Comparison of ENCODE assay signal across 8 cellular contexts in genomic region chr4:163554870-163555465, GRCh38.
DNase-seq lines count a peak whose midpoint lies in the region; ATAC-seq and TF ChIP-seq lines count a peak whose summit lies in the region.
"Had no signal": no experiment of that assay in that cellular context is flagged by ENCODE, and none has a peak within 500 bp of the region (broad histone marks: within the 10 kb centered on the region; RNA-seq: fewer than 3 reads in every experiment).

No MANE protein-coding gene starts in this region.

- no peak overlapping the region for H3K4me2 ChIP-seq in neural progenitor cell

- ATAC-seq in GM19324 (IDR thresholded peaks at IDR 0.05; ENCODE audit: low FRiP score, unreplicated experiment): no peak
- no peak for ATAC-seq in stimulated activated naive CD8-positive, alpha-beta T cell treated with anti-CD3 and anti-CD28 coated beads, Interleukin-15, amount 100 ng/mL, for 72 hours

- peaks cover under 1% of the 10 kb centered on the region for H3K36me3 ChIP-seq in neural progenitor cell

- H3K27ac Mint-ChIP-seq in chondrocyte (ENCODE audit: unreplicated experiment) (no peak overlapping the region), neural progenitor cell (no peak overlapping the region)
- peak overlapping the region in 1 of 2 donors; percentile 54 for H3K27ac Mint-ChIP-seq in stimulated activated naive CD8-positive, alpha-beta T cell treated with anti-CD3 and anti-CD28 coated beads, Interleukin-15, amount 100 ng/mL, for 72 hours

- H3K27me3 Mint-ChIP-seq in chondrocyte (ENCODE audit: low read depth): peaks cover 36% of the 10 kb centered on the region
- H3K27me3 Mint-ChIP-seq in neural progenitor cell (ENCODE audit: insufficient read depth, low read depth): no peaks in the 10 kb centered on the region
- no peaks in the 10 kb centered on the region for H3K27me3 Mint-ChIP-seq in stimulated activated naive CD8-positive, alpha-beta T cell treated with anti-CD3 and anti-CD28 coated beads, Interleukin-15, amount 100 ng/mL, for 72 hours

- no peaks in the 10 kb centered on the region for H3K9me3 ChIP-seq in neural progenitor cell (ENCODE audit: low read depth)

- H3K4me1 Mint-ChIP-seq in chondrocyte (ENCODE audit: low read depth) (peaks cover 6% of the 10 kb centered on the region), neural progenitor cell (no peaks in the 10 kb centered on the region)
- peaks cover 25% of the 10 kb centered on the region for H3K4me1 Mint-ChIP-seq in stimulated activated naive CD8-positive, alpha-beta T cell treated with anti-CD3 and anti-CD28 coated beads, Interleukin-15, amount 100 ng/mL, for 72 hours

- H4K20me1 ChIP-seq in neural progenitor cell (ENCODE audit: low read depth): no peaks in the 10 kb centered on the region

- H3K9me3 Mint-ChIP-seq in chondrocyte (ENCODE audit: low read depth) (no peaks in the 10 kb centered on the region), neural progenitor cell (no peaks in the 10 kb centered on the region)
- H3K9me3 Mint-ChIP-seq in stimulated activated naive CD8-positive, alpha-beta T cell treated with anti-CD3 and anti-CD28 coated beads, Interleukin-15, amount 100 ng/mL, for 72 hours: no peaks in the 10 kb centered on the region

- TF ChIP-seq CTCF in GM12875 (IDR thresholded peaks at IDR 0.05; ENCODE audit: borderline replicate concordance, insufficient read depth, low read depth, low read length): peak; percentile 16; the same call in 1 of the 2 replicates
- TF ChIP-seq CTCF in chondrocyte (IDR thresholded peaks at IDR 0.05): peak; percentile 92
- peak; percentile 87 for TF ChIP-seq CTCF in neural progenitor cell (IDR thresholded peaks at IDR 0.05)

- peak; percentile 21 for DNase-seq in NCI-H460 (ENCODE audit: extremely low read depth, low read depth)
- DNase-seq in chondrocyte (ENCODE audit: low spot score): no peak
- DNase-seq in neural progenitor cell (ENCODE audit: low spot score): no peak
- DNase-seq in C1 segment of cervical spinal cord (lab: John Stamatoyannopoulos, UW): no peak
- no peak for DNase-seq in stimulated activated naive CD8-positive, alpha-beta T cell treated with anti-CD3 and anti-CD28 coated beads, Interleukin-15, amount 100 ng/mL, for 72 hours

- H3K27ac ChIP-seq in neural progenitor cell: no peak overlapping the region
- H3K27ac ChIP-seq: skin epidermis had no signal

- H2AFZ ChIP-seq in neural progenitor cell (replicated peaks): no peak overlapping the region

- no peaks in the 10 kb centered on the region for H3K79me2 ChIP-seq in neural progenitor cell (ENCODE audit: low read depth)

- no peak overlapping the region for H3K4me3 Mint-ChIP-seq in chondrocyte (ENCODE audit: unreplicated experiment)
- H3K4me3 Mint-ChIP-seq in neural progenitor cell: no peak overlapping the region
- no peak overlapping the region for H3K4me3 Mint-ChIP-seq in stimulated activated naive CD8-positive, alpha-beta T cell treated with anti-CD3 and anti-CD28 coated beads, Interleukin-15, amount 100 ng/mL, for 72 hours

- no peaks in the 10 kb centered on the region for H3K4me1 ChIP-seq in neural progenitor cell

- no peaks in the 10 kb centered on the region for H3K27me3 ChIP-seq in neural progenitor cell

- no peak overlapping the region for H3K4me3 ChIP-seq in GM12875 (ENCODE audit: low read depth, low read length)
- H3K4me3 ChIP-seq in neural progenitor cell: no peak overlapping the region
- H3K4me3 ChIP-seq: skin epidermis had no signal

- H3K36me3 Mint-ChIP-seq in chondrocyte (ENCODE audit: low read depth) (no peaks in the 10 kb centered on the region), neural progenitor cell (no peaks in the 10 kb centered on the region)

- no peak overlapping the region for H3K9ac ChIP-seq in neural progenitor cell

- no peaks in the 10 kb centered on the region for H3F3A ChIP-seq in neural progenitor cell (ENCODE audit: low read depth)

Comparison
In these comparisons a context has a peak if more than half of its experiments do, and no peak if none do; other contexts are left out.
1. CTCF ChIP-seq: peak in every context shown above with its lines; median percentile 92 in chondrocyte; 87 in neural progenitor cell; 16 in GM12875.